In the genomic region with DNA sequence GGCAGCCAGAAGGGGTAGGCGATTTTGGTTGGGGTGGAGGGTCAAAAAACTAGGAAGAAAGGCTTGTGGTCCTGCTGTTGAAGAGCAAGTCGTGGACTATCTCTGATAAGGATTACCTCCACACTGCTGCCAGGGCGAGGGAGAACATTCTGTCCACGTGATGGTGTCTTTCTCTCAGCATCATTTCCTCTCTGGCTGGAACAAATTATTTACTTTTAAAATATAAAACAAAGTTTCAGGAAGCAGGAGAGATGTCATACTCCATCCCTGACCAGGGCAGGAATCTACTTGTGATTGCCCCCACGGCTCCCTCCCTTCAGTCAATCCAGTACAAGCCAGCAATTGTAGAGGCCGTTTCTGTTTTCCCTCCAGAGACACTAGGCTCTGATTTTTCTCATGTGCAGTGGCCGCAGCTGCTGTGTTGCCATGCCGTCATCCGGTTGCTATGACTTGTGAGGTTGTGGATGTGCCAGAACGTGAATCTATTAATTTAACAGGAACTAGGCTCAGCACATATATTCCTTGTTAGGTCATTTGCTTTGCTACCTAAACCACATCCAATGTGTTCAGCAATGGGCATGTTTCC, we compare ENCODE assay signal across 7 cellular contexts.
DNase-seq lines count a peak whose midpoint lies in the region; ATAC-seq and TF ChIP-seq lines count a peak whose summit lies in the region.

No MANE protein-coding gene starts in this region.

- peaks cover 37% of the 10 kb centered on the region for H3K4me1 Mint-ChIP-seq in activated T-helper 2 cell treated with anti-CD3 and anti-CD28 coated beads, Interferon-gamma antibody, Interleukin-2, Interleukin-4, amounts not matched to agents 10 μg/mL and 5 μg/mL and 100 μg/mL, durations not matched to agents 14 hours and 24 hours and 36 hours (ENCODE audit: low read depth)

- H3K4me1 ChIP-seq in lower lobe of right lung (peaks cover 54% of the 10 kb centered on the region), thoracic aorta (ENCODE audit: control insufficient read depth in 1 of 2, low read depth in 2 of 2) (peaks cover 38 to 52% of the 10 kb centered on the region in 2 donors)

- H3K36me3 ChIP-seq in lower lobe of right lung (no peaks in the 10 kb centered on the region), thoracic aorta (no peaks in the 10 kb centered on the region)

- intact Hi-C loops in lower lobe of right lung (cut with DNase I): no loop called here
- intact Hi-C loops in activated T-helper 2 cell treated with anti-CD3 and anti-CD28 coated beads, Interferon-gamma antibody, Interleukin-2, Interleukin-4, amounts not matched to agents 10 μg/mL and 5 μg/mL and 100 μg/mL, durations not matched to agents 14 hours and 24 hours and 36 hours (cut with micrococcal nuclease): loop anchor here (5.0 kb wide), 2 partner anchors 62 to 63 kb away; partner anchors contain the start of gene PTGR2

- no peaks in the 10 kb centered on the region for H3K9me3 ChIP-seq in lower lobe of right lung
- H3K9me3 ChIP-seq in thoracic aorta: no peaks in the 10 kb centered on the region

- H3K36me3 Mint-ChIP-seq in activated T-helper 2 cell treated with anti-CD3 and anti-CD28 coated beads, Interferon-gamma antibody, Interleukin-2, Interleukin-4, amounts not matched to agents 10 μg/mL and 5 μg/mL and 100 μg/mL, durations not matched to agents 14 hours and 24 hours and 36 hours (ENCODE audit: low read depth): peaks cover 5% of the 10 kb centered on the region

- DNase-seq in M059J (ENCODE audit: low read depth) (peak; percentile 96), choroid plexus epithelial cell (ENCODE audit: low read depth) (peak; percentile 97), lower lobe of right lung (no peak), thoracic aorta (ENCODE audit: low spot score) (peak; percentile 73), T-helper 1 cell (no peak), NCI-H1436 treated with DMSO at 0.1 percent for 48 hours (lab: John Stamatoyannopoulos, UW) (no peak)
- no peak for DNase-seq in activated T-helper 2 cell treated with anti-CD3 and anti-CD28 coated beads, Interferon-gamma antibody, Interleukin-2, Interleukin-4, amounts not matched to agents 10 μg/mL and 5 μg/mL and 100 μg/mL, durations not matched to agents 14 hours and 24 hours and 36 hours (ENCODE audit: low spot score)

- H3K27ac ChIP-seq in lower lobe of right lung (peak overlapping the region; percentile 99), thoracic aorta (peak overlapping the region; percentile 95 to 98)

- H3K27me3 ChIP-seq in lower lobe of right lung (ENCODE audit: low read depth) (no peaks in the 10 kb centered on the region), thoracic aorta (replicated peaks; ENCODE audit: insufficient read depth) (no peaks in the 10 kb centered on the region)

- TF ChIP-seq CTCF in choroid plexus epithelial cell (conservative IDR thresholded peaks at IDR 0.05; ENCODE audit: low read depth, low read length): no peak
- no peak for TF ChIP-seq CTCF in lower lobe of right lung (IDR thresholded peaks at IDR 0.05)
- no peak for TF ChIP-seq CTCF in thoracic aorta (IDR thresholded peaks at IDR 0.05)

- no peaks in the 10 kb centered on the region for H3K9me3 Mint-ChIP-seq in activated T-helper 2 cell treated with anti-CD3 and anti-CD28 coated beads, Interferon-gamma antibody, Interleukin-2, Interleukin-4, amounts not matched to agents 10 μg/mL and 5 μg/mL and 100 μg/mL, durations not matched to agents 14 hours and 24 hours and 36 hours

- no peak overlapping the region for H3K27ac Mint-ChIP-seq in activated T-helper 2 cell treated with anti-CD3 and anti-CD28 coated beads, Interferon-gamma antibody, Interleukin-2, Interleukin-4, amounts not matched to agents 10 μg/mL and 5 μg/mL and 100 μg/mL, durations not matched to agents 14 hours and 24 hours and 36 hours

- H3K4me3 ChIP-seq in choroid plexus epithelial cell (ENCODE audit: low read depth, low read length) (no peak overlapping the region), lower lobe of right lung (peak overlapping the region; percentile 74), thoracic aorta (peak overlapping the region; percentile 41)

- H3K4me3 Mint-ChIP-seq in activated T-helper 2 cell treated with anti-CD3 and anti-CD28 coated beads, Interferon-gamma antibody, Interleukin-2, Interleukin-4, amounts not matched to agents 10 μg/mL and 5 μg/mL and 100 μg/mL, durations not matched to agents 14 hours and 24 hours and 36 hours (ENCODE audit: low read depth): no peak overlapping the region

- H3K27me3 Mint-ChIP-seq in activated T-helper 2 cell treated with anti-CD3 and anti-CD28 coated beads, Interferon-gamma antibody, Interleukin-2, Interleukin-4, amounts not matched to agents 10 μg/mL and 5 μg/mL and 100 μg/mL, durations not matched to agents 14 hours and 24 hours and 36 hours (ENCODE audit: low read depth): no peaks in the 10 kb centered on the region

- ATAC-seq in lower lobe of right lung (peak; percentile 10 to 15), thoracic aorta (ENCODE audit: insufficient number of reproducible peaks, low FRiP score, low read depth) (peak; percentile 68)

Comparison
In these comparisons a context has a peak if more than half of its experiments do, and no peak if none do; other contexts are left out.
1. DNase-seq: peak in M059J (single experiment), choroid plexus epithelial cell (single experiment) and thoracic aorta (single experiment); none in lower lobe of right lung (single experiment), T-helper 1 cell (0 of 5), activated T-helper 2 cell treated with anti-CD3 and anti-CD28 coated beads, Interferon-gamma antibody, Interleukin-2, Interleukin-4, amounts not matched to agents 10 μg/mL and 5 μg/mL and 100 μg/mL, durations not matched to agents 14 hours and 24 hours and 36 hours (single experiment) and NCI-H1436 treated with DMSO at 0.1 percent for 48 hours (single experiment).